Comparison of ENCODE assay signal across 8 cellular contexts in the genomic region with DNA sequence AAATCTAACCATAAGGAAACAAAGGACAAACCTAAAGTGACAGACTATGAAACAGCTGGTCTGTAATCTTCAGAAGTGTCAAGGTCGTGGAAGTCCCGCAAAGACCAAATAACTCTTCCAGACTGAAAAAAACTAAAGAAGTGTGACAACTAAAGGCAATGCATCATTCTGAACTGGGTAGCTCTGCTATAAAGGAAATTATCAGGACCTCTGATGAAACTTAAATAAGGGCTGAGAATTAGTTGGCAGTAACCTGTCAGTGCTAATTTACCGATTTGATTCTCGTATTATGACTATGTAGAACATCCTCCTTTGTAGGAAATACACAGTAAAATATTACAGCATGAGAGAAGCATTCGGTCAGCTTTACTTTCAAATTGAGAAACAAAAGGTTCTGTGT.
DNase-seq lines count a peak whose midpoint lies in the region; ATAC-seq, FAIRE-seq and TF ChIP-seq lines count a peak whose summit lies in the region.
"Not testable (repeated sequence)": the region's sequence is repeated elsewhere in the genome, so short reads cannot be mapped to it uniquely, and the experiment has no call there.

No MANE protein-coding gene starts in this region.

- not testable (repeated sequence) for H3K23ac ChIP-seq in H1 (ENCODE audit: insufficient read length)

- not testable (repeated sequence) for H3K9ac ChIP-seq in H1 (replicated peaks in 1 of 4; ENCODE audit: extremely low read depth in 1 of 4, low read depth in 3 of 4, low read length in 3 of 4)

- peaks cover 11 to 12% of the 10 kb centered on the region in 2 experiments for H4K20me1 ChIP-seq in H1 (replicated peaks in 1 of 2; ENCODE audit: control insufficient read depth in 1 of 2, insufficient read depth in 2 of 2, low read length in 2 of 2)

- H2BK120ac ChIP-seq in H1 (replicated peaks; ENCODE audit: low read depth, low read length), result not testable (repeated sequence)

- not testable (repeated sequence) for H2BK5ac ChIP-seq in H1 (ENCODE audit: low read depth, low read length)

- H3K79me2 ChIP-seq in H1 (ENCODE audit: control insufficient read depth in 1 of 2, insufficient read depth in 2 of 2, low read length in 2 of 2), result peaks cover 10 to 92% of the 10 kb centered on the region in 2 experiments; a peak in 3 of 4 replicates

- H3K36me3 ChIP-seq in H1 (ENCODE audit: control insufficient read depth in 2 of 4, insufficient read depth in 4 of 4, low read length in 3 of 4); pancreas: not testable (repeated sequence)

- H3K4me3 Mint-ChIP-seq in Calu3 (ENCODE audit: low read depth, unreplicated experiment); activated T-cell treated with anti-CD3 and anti-CD28 coated beads, Interleukin-2, amount 50 U/mL, for 4 hours: not testable (repeated sequence)

- not testable (repeated sequence) for H3K79me1 ChIP-seq in H1 (ENCODE audit: low read depth, low read length)

- TF ChIP-seq RAD21 in H1 (IDR thresholded peaks at IDR 0.05 in 1 of 2, conservative IDR thresholded peaks at IDR 0.05 in 1 of 2; ENCODE audit: low read depth in 2 of 2, low read length in 2 of 2), result not testable (repeated sequence)

- CTCF ChIA-PET in Calu3 (lab: Charles Lee); H1 (lab: Charles Lee; ENCODE audit: partially characterized antibody): not testable (repeated sequence)

- POLR2A ChIA-PET in H1 (lab: Charles Lee; ENCODE audit: partially characterized antibody), result interaction anchor here (0.7 kb wide), 1 partner anchor 23 kb away, joined by 3 read pairs; no protein-coding TSS in a partner anchor

- not testable (repeated sequence) for H3K4me1 ChIP-seq in H1 (replicated peaks in 1 of 4; ENCODE audit: control insufficient read depth in 3 of 4, insufficient read depth in 4 of 4, low read length in 3 of 4)
- peaks cover 27 to 65% (median 48%) of the 10 kb centered on the region in 3 donors for H3K4me1 ChIP-seq in pancreas

- peaks cover 65% of the 10 kb centered on the region for H3K4me1 Mint-ChIP-seq in Calu3 (ENCODE audit: low read depth, unreplicated experiment)
- peaks cover 50% of the 10 kb centered on the region for H3K4me1 Mint-ChIP-seq in activated T-cell treated with anti-CD3 and anti-CD28 coated beads, Interleukin-2, amount 50 U/mL, for 4 hours (ENCODE audit: low read depth)

- TF ChIP-seq CTCF in Calu3 (IDR thresholded peaks at IDR 0.05; ENCODE audit: unreplicated experiment); H1 (IDR thresholded peaks at IDR 0.05; ENCODE audit: control extremely low read depth in 1 of 3, insufficient read depth in 1 of 3, low read depth in 1 of 3, low read length in 3 of 3); pancreas (IDR thresholded peaks at IDR 0.05): not testable (repeated sequence)

- not testable (repeated sequence) for H2AFZ ChIP-seq in H1 (ENCODE audit: low read length)

- H3K23me2 ChIP-seq in H1 (ENCODE audit: low read depth, low read length), result not testable (repeated sequence)

- BruUV-seq in Calu3 (replicated peaks; lab: Mats Ljungman, UMichigan), result not testable (repeated sequence)

- intact Hi-C loops in Calu3 (cut with micrococcal nuclease; ENCODE audit: unreplicated experiment); pancreas (cut with DNase I): not testable (repeated sequence)

- not testable (repeated sequence) for H3K56ac ChIP-seq in H1 (replicated peaks; ENCODE audit: insufficient read length, low read depth, low read length)

- H3K4me2 ChIP-seq in H1 (ENCODE audit: insufficient read depth in 1 of 2, low read depth in 2 of 2, low read length in 2 of 2), result not testable (repeated sequence)

- not testable (repeated sequence) for H3K9me3 Mint-ChIP-seq in Calu3 (ENCODE audit: low read depth, unreplicated experiment); activated T-cell treated with anti-CD3 and anti-CD28 coated beads, Interleukin-2, amount 50 U/mL, for 4 hours

- not testable (repeated sequence) for H3K14ac ChIP-seq in H1 (ENCODE audit: insufficient read length)

- DNase-seq in Calu3; activated T-cell treated with anti-CD3 and anti-CD28 coated beads, Interleukin-2, amount 50 U/mL, for 4 hours; H1 (ENCODE audit: low read depth in 1 of 2, low spot score in 2 of 2); pancreas: not testable (repeated sequence)

- H2AK5ac ChIP-seq in H1 (ENCODE audit: low read depth, low read length), result not testable (repeated sequence)

- H3K4me3 ChIP-seq in H1 (ENCODE audit: extremely low read depth in 1 of 4, insufficient read depth in 2 of 4, low read depth in 3 of 4, low read length in 4 of 4); pancreas: not testable (repeated sequence)

- not testable (repeated sequence) for TF ChIP-seq EP300 in H1 (IDR thresholded peaks at IDR 0.05; ENCODE audit: borderline replicate concordance in 1 of 2, low read depth in 2 of 2, low read length in 2 of 2)

- not testable (repeated sequence) for H2BK12ac ChIP-seq in H1 (ENCODE audit: low read depth, low read length)

- not testable (repeated sequence) for H3K27me3 ChIP-seq in H1 (replicated peaks in 1 of 4; ENCODE audit: control insufficient read depth in 3 of 4, extremely low read depth in 1 of 4, insufficient read depth in 3 of 4, low read length in 3 of 4); pancreas

- ATAC-seq in GM18907 (IDR thresholded peaks at IDR 0.05; ENCODE audit: unreplicated experiment) (peak; percentile 52), GM21529 (IDR thresholded peaks at IDR 0.05; ENCODE audit: unreplicated experiment) (peak; percentile 43), HG02981 (IDR thresholded peaks at IDR 0.05; ENCODE audit: unreplicated experiment) (peak; percentile 43), HG03565 (IDR thresholded peaks at IDR 0.05; ENCODE audit: unreplicated experiment) (peak; percentile 55), pancreas (peak; percentile 7 to 30 (median 18))
- ATAC-seq in activated T-cell treated with anti-CD3 and anti-CD28 coated beads, Interleukin-2, amount 50 U/mL, for 4 hours, result peak; percentile 14 to 69

- not testable (repeated sequence) for H3K4ac ChIP-seq in H1 (replicated peaks; ENCODE audit: insufficient read length, low read depth, low read length)

- H3K18ac ChIP-seq in H1 (ENCODE audit: extremely low read depth, low read length), result not testable (repeated sequence)

- H4K8ac ChIP-seq in H1 (ENCODE audit: extremely low read depth, insufficient read depth, low read length), result not testable (repeated sequence)

- FAIRE-seq in H1 (lab: Jason Lieb, UNC), result peak; percentile 99
- FAIRE-seq in pancreas (lab: Jason Lieb, UNC), result peak; percentile 93

- H3K9me3 ChIP-seq in H1 (ENCODE audit: insufficient read depth in 2 of 2, low read depth in 1 of 2, low read length in 1 of 2); pancreas: not testable (repeated sequence)

- H3K27ac Mint-ChIP-seq in Calu3 (ENCODE audit: unreplicated experiment), result peak overlapping the region; percentile 70

- H3K27me3 Mint-ChIP-seq in Calu3 (ENCODE audit: unreplicated experiment); activated T-cell treated with anti-CD3 and anti-CD28 coated beads, Interleukin-2, amount 50 U/mL, for 4 hours (ENCODE audit: low read depth): not testable (repeated sequence)

- TF ChIP-seq POLR2A in H1 (IDR thresholded peaks at IDR 0.05; ENCODE audit: control extremely low read depth in 1 of 2, low read depth in 2 of 2, low read length in 2 of 2), result not testable (repeated sequence)

- not testable (repeated sequence) for H4K91ac ChIP-seq in H1 (replicated peaks; ENCODE audit: insufficient read length, low read length)

- H3K27ac ChIP-seq in H1 (ENCODE audit: low read depth, low read length), result not testable (repeated sequence)
- peak overlapping the region in 3 of 4 donors; percentile 51 to 77 (median 75) for H3K27ac ChIP-seq in pancreas

- WGBS in H1 (ENCODE audit: extremely low coverage in 1 of 2, insufficient coverage in 1 of 2, insufficient read length in 1 of 2, insufficient replicate concordance in 2 of 2, low coverage in 1 of 2, low lambda C conversion rate in 2 of 2, missing lambda C conversion rate in 1 of 2), 2 experiments, result 89% methylated on average over 3 of the region's 5 CpGs; no CpG with 5 or more reads in 1 of the 2 experiments
- WGBS in pancreas, 2 donors, result 5 to 18% methylated on average over 2 to 3 of the region's 5 CpGs

- H3K36me3 Mint-ChIP-seq in Calu3 (ENCODE audit: insufficient read depth, unreplicated experiment); activated T-cell treated with anti-CD3 and anti-CD28 coated beads, Interleukin-2, amount 50 U/mL, for 4 hours (ENCODE audit: insufficient read depth): not testable (repeated sequence)

- H4K5ac ChIP-seq in H1 (ENCODE audit: insufficient read length, low read depth, low read length), result not testable (repeated sequence)

- not testable (repeated sequence) for H2BK20ac ChIP-seq in H1 (ENCODE audit: low read length)

- not testable (repeated sequence) for H2BK15ac ChIP-seq in H1 (ENCODE audit: low read length)
